ENCODE assay signal across 15 cellular contexts in genomic region chr22:33314316-33314715, GRCh38.
DNase-seq lines count a peak whose midpoint lies in the region; ATAC-seq and TF ChIP-seq lines count a peak whose summit lies in the region.
"Had no signal": no experiment of that assay in that cellular context is flagged by ENCODE, and none has a peak within 500 bp of the region (broad histone marks: within the 10 kb centered on the region; RNA-seq: fewer than 3 reads in every experiment).

No MANE protein-coding gene starts in this region.

- H3K79me2 ChIP-seq in trophoblast cell (ENCODE audit: control insufficient read depth, insufficient read depth, low read length, poor library complexity), result no peaks in the 10 kb centered on the region

- H3K23ac ChIP-seq in trophoblast cell (ENCODE audit: low read length), result no peak overlapping the region

- H3K27me3 ChIP-seq in foreskin keratinocyte (no peaks in the 10 kb centered on the region), trophoblast cell (ENCODE audit: insufficient read depth, low read length) (no peaks in the 10 kb centered on the region)
- H3K27me3 ChIP-seq: BLaER1 had no signal

- peaks cover 13% of the 10 kb centered on the region for H3K4me1 ChIP-seq in foreskin keratinocyte
- H3K4me1 ChIP-seq in trophoblast cell (ENCODE audit: control insufficient read depth in 1 of 2, insufficient read depth in 2 of 2, low read length in 2 of 2), result no peaks in the 10 kb centered on the region
- H3K4me1 ChIP-seq: BLaER1, Caco-2 had no signal

- no CpG with 5 or more reads among the region's 5 CpGs for WGBS in trophoblast cell (ENCODE audit: extremely low coverage, insufficient coverage, insufficient read length)

- H3K9me3 ChIP-seq in trophoblast cell (ENCODE audit: insufficient read depth, low read depth, low read length), result no peaks in the 10 kb centered on the region
- H3K9me3 ChIP-seq: BLaER1, Caco-2 had no signal

- no peak overlapping the region for H3K9ac ChIP-seq in trophoblast cell (ENCODE audit: low read length)
- H3K9ac ChIP-seq: BLaER1 had no signal

- H3K4me2 ChIP-seq in trophoblast cell (ENCODE audit: low read length), result no peak overlapping the region
- H3K4me2 ChIP-seq: BLaER1 had no signal

- no peak overlapping the region for H4K91ac ChIP-seq in trophoblast cell (ENCODE audit: low read depth, low read length)

- H2AFZ ChIP-seq in trophoblast cell (ENCODE audit: insufficient read depth, low read length, poor library complexity), result no peak overlapping the region

- peak overlapping the region; percentile 26 for H3K27ac ChIP-seq in foreskin keratinocyte
- no peak overlapping the region for H3K27ac ChIP-seq in trophoblast cell (ENCODE audit: low read depth, low read length)
- H3K27ac ChIP-seq: 22Rv1, BLaER1, HL-60 had no signal

- H3K36me3 ChIP-seq in trophoblast cell (ENCODE audit: control insufficient read depth in 1 of 2, insufficient read depth in 2 of 2, low read length in 2 of 2), result peaks cover 8 to 10% of the 10 kb centered on the region in 2 experiments

- DNase-seq in DMS53 (lab: John Stamatoyannopoulos, UW) (peak; percentile 24), DMS53 treated with DMSO at 0.1 percent for 48 hours (lab: John Stamatoyannopoulos, UW; ENCODE audit: unreplicated experiment) (no peak), foreskin keratinocyte (peak; percentile 89 to 97), trophoblast cell (peak; percentile 73 to 75), AG08395 (ENCODE audit: low spot score) (no peak), left ventricle myocardium superior (no peak), globus pallidus (ENCODE audit: low spot score) (no peak)
- DNase-seq: AML-193; Caco-2; CD8-positive, alpha-beta memory T cell; GOT3; H9 had no signal

- no peak for TF ChIP-seq CTCF in foreskin keratinocyte (conservative IDR thresholded peaks at IDR 0.05)

- no peak overlapping the region for H4K12ac ChIP-seq in trophoblast cell (ENCODE audit: low read depth, low read length)

- H3K14ac ChIP-seq in trophoblast cell (ENCODE audit: low read length), result no peak overlapping the region

- H2BK5ac ChIP-seq in trophoblast cell (ENCODE audit: low read depth, low read length, poor library complexity), result no peak overlapping the region

- ATAC-seq in foreskin keratinocyte (peak; percentile 90), left ventricle myocardium superior (no peak)

- H3K18ac ChIP-seq in trophoblast cell (ENCODE audit: low read length), result no peak overlapping the region

- H3K79me1 ChIP-seq in trophoblast cell (ENCODE audit: low read length), result no peaks in the 10 kb centered on the region

- no peak overlapping the region for H3K4ac ChIP-seq in trophoblast cell (ENCODE audit: low read depth, low read length)

- H2BK12ac ChIP-seq in trophoblast cell (ENCODE audit: low read length), result no peak overlapping the region

- H3K4me3 ChIP-seq in trophoblast cell (ENCODE audit: low read depth, low read length), result no peak overlapping the region
- H3K4me3 ChIP-seq: BLaER1 had no signal

- H2AK5ac ChIP-seq in trophoblast cell (ENCODE audit: low read length), result no peak overlapping the region

- intact Hi-C loops in left ventricle myocardium superior (cut with micrococcal nuclease), result no loop called here

- no peak overlapping the region for H2BK120ac ChIP-seq in trophoblast cell (ENCODE audit: insufficient read depth, low read length, poor library complexity)

- H4K8ac ChIP-seq in trophoblast cell (ENCODE audit: low read depth, low read length), result no peak overlapping the region

Comparison
In these comparisons a context has a peak if more than half of its experiments do, and no peak if none do; other contexts are left out.
1. DNase-seq: peak in DMS53 (single experiment), foreskin keratinocyte (2 of 2) and trophoblast cell (2 of 2); none in DMS53 treated with DMSO at 0.1 percent for 48 hours (single experiment), AG08395 (single experiment), left ventricle myocardium superior (single experiment) and globus pallidus (single experiment).